ENCODE assay signal across 19 cellular contexts in the genomic region with DNA sequence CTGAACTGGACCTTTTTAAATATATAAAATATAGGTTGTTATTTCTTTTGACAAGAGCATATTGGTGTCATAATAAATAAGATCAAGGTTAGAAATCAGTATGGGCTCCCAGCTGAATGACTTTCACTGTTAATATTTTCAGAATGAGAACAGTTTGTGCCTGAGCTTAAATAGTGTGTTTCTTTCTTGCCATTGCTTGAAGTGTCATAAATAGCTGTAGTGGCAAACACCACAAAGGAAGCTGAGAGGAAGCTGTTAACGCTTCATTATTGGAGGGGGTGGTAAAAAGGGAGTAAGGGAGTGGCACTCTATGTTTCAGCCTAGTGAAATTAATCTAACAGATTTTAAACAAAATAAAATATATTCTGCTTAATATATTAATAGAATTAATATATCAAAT.
"Had no signal": no experiment of that assay in that cellular context is flagged by ENCODE, and none has a peak within 500 bp of the region (broad histone marks: within the 10 kb centered on the region; RNA-seq: fewer than 3 reads in every experiment).

No MANE protein-coding gene starts in this region.

- H3K4me1 ChIP-seq: breast epithelium, colonic mucosa, esophagus muscularis mucosa, right lobe of liver, tibial artery had no signal

- H3K9me3 ChIP-seq: breast epithelium, colonic mucosa, esophagus muscularis mucosa, right lobe of liver, tibial artery had no signal

- DNase-seq: activated CD4-positive, alpha-beta memory T cell treated with anti-CD3 and anti-CD28 coated beads for 36 hours; activated CD4-positive, alpha-beta T cell treated with anti-CD3 and anti-CD28 coated beads for 48 hours; activated naive CD4-positive, alpha-beta T cell treated with anti-CD3 and anti-CD28 coated beads for 36 hours; activated naive CD8-positive, alpha-beta T cell treated with anti-CD3 and anti-CD28 coated beads, Interleukin-2, amount 10 ng/mL, durations not matched to agents 7 days and 5 days; activated T-cell treated with anti-CD3 and anti-CD28 coated beads, Interleukin-2, amount 50 U/mL, for 48 hours; amniotic stem cell; colonic mucosa; head of caudate nucleus; islet precursor cell; left colon; mesenchymal stem cell; occipital lobe; right lobe of liver; stimulated activated CD4-positive, alpha-beta T cell treated with anti-CD3 and anti-CD28 coated beads, Interleukin-1b, Interleukin-23, amount 100 ng/mL, for 48 hours; substantia nigra; tibial artery had no signal

- H3K4me3 ChIP-seq: breast epithelium, colonic mucosa, esophagus muscularis mucosa, right lobe of liver, skin epidermis, tibial artery had no signal

- H3K36me3 ChIP-seq: breast epithelium, colonic mucosa, esophagus muscularis mucosa, right lobe of liver, tibial artery had no signal

- H3K27me3 ChIP-seq: breast epithelium, colonic mucosa, esophagus muscularis mucosa, right lobe of liver, tibial artery had no signal

- ATAC-seq: left colon, right lobe of liver had no signal

- H3K27ac ChIP-seq: breast epithelium, colonic mucosa, esophagus muscularis mucosa, right lobe of liver, skin epidermis, tibial artery had no signal
